25 cellular contexts compared by ENCODE assay signal in genomic region chrX:19212037-19212436, GRCh38.
DNase-seq lines count a peak whose midpoint lies in the region; ATAC-seq and FAIRE-seq lines count a peak whose summit lies in the region.
"Had no signal": no experiment of that assay in that cellular context is flagged by ENCODE, and none has a peak within 500 bp of the region (broad histone marks: within the 10 kb centered on the region; RNA-seq: fewer than 3 reads in every experiment).

No MANE protein-coding gene starts in this region.

- no peak for FAIRE-seq in frontal cortex (lab: Jason Lieb, UNC)
- FAIRE-seq: G401.6, GM12891, HepG2 had no signal

- DNase-seq in NCI-H2171 treated with DMSO at 0.1 percent for 48 hours (lab: John Stamatoyannopoulos, UW) (peak; percentile 27), NCI-H2171 (lab: John Stamatoyannopoulos, UW) (no peak), frontal cortex (ENCODE audit: low spot score in 2 of 2) (no peak), NCI-H345 treated with DMSO at 0.1 percent for 48 hours (lab: John Stamatoyannopoulos, UW; ENCODE audit: unreplicated experiment) (no peak)
- DNase-seq in natural killer cell treated with Interleukin-12 subunit alpha and Interleukin-12 subunit beta and Interleukin-15 and Interleukin-18, amount 100 ng/mL, for 72 hours (ENCODE audit: low spot score) = no peak
- DNase-seq: 8988T; BE2C; Calu3; CD4-positive, alpha-beta T cell; DND-41; HCEC 1CT; NCI-H1048; NCI-H1436 treated with DMSO at 0.1 percent for 48 hours; NCI-H2081 treated with DMSO at 0.1 percent for 48 hours; NCI-H2227 treated with DMSO at 0.1 percent for 48 hours; NCI-H524 treated with DMSO at 0.1 percent for 48 hours; SHP77; SK-N-SH; T-helper 1 cell had no signal

- H3K9me3 Mint-ChIP-seq in natural killer cell treated with Interleukin-12 subunit alpha and Interleukin-12 subunit beta and Interleukin-15 and Interleukin-18, amount 100 ng/mL, for 72 hours = no peaks in the 10 kb centered on the region
- H3K9me3 Mint-ChIP-seq: CD4-positive, alpha-beta T cell had no signal

- H3K27ac Mint-ChIP-seq in natural killer cell treated with Interleukin-12 subunit alpha and Interleukin-12 subunit beta and Interleukin-15 and Interleukin-18, amount 100 ng/mL, for 72 hours = peak overlapping the region in 1 of 2 donors; percentile 37
- H3K27ac Mint-ChIP-seq: CD4-positive, alpha-beta T cell had no signal

- no peaks in the 10 kb centered on the region for H3K36me3 Mint-ChIP-seq in natural killer cell treated with Interleukin-12 subunit alpha and Interleukin-12 subunit beta and Interleukin-15 and Interleukin-18, amount 100 ng/mL, for 72 hours

- ATAC-seq in GM19025 (IDR thresholded peaks at IDR 0.05; ENCODE audit: low read depth, unreplicated experiment) (peak; percentile 70), HG03432 (IDR thresholded peaks at IDR 0.05; ENCODE audit: unreplicated experiment) (peak; percentile 71), HG02870 (IDR thresholded peaks at IDR 0.05; ENCODE audit: unreplicated experiment) (no peak)
- peak in 1 of 2 donors; percentile 24 for ATAC-seq in natural killer cell treated with Interleukin-12 subunit alpha and Interleukin-12 subunit beta and Interleukin-15 and Interleukin-18, amount 100 ng/mL, for 72 hours
- ATAC-seq: HepG2 had no signal

- H3K27me3 Mint-ChIP-seq in natural killer cell treated with Interleukin-12 subunit alpha and Interleukin-12 subunit beta and Interleukin-15 and Interleukin-18, amount 100 ng/mL, for 72 hours = peaks cover 0 to 7% of the 10 kb centered on the region in 2 donors

- peak overlapping the region; percentile 58 for H3K4me3 Mint-ChIP-seq in natural killer cell treated with Interleukin-12 subunit alpha and Interleukin-12 subunit beta and Interleukin-15 and Interleukin-18, amount 100 ng/mL, for 72 hours
- H3K4me3 Mint-ChIP-seq: CD4-positive, alpha-beta T cell had no signal

- H3K4me1 Mint-ChIP-seq in natural killer cell treated with Interleukin-12 subunit alpha and Interleukin-12 subunit beta and Interleukin-15 and Interleukin-18, amount 100 ng/mL, for 72 hours (ENCODE audit: low read depth in 2 of 2) = peaks cover 13 to 16% of the 10 kb centered on the region in 2 donors
